ENCODE assay signal across 11 cellular contexts in genomic region chr6:43972179-43972914, GRCh38.
DNase-seq lines count a peak whose midpoint lies in the region; ATAC-seq and TF ChIP-seq lines count a peak whose summit lies in the region.
"Had no signal": no experiment of that assay in that cellular context is flagged by ENCODE, and none has a peak within 500 bp of the region (broad histone marks: within the 10 kb centered on the region; RNA-seq: fewer than 3 reads in every experiment).

No MANE protein-coding gene starts in this region.

- no peak overlapping the region for H2BK15ac ChIP-seq in mesenchymal stem cell (ENCODE audit: low read depth, poor library complexity, severe bottlenecking)

- H3K79me1 ChIP-seq in mesenchymal stem cell (replicated peaks; ENCODE audit: low read length, poor library complexity, severe bottlenecking): no peaks in the 10 kb centered on the region

- H4K91ac ChIP-seq in mesenchymal stem cell (ENCODE audit: low read length): peak overlapping the region; percentile 47

- H3K4me3 Mint-ChIP-seq in activated CD8-positive, alpha-beta memory T cell treated with anti-CD3 and anti-CD28 coated beads, Interleukin-2, amount 10 ng/mL, durations not matched to agents 7 days and 5 days: no peak overlapping the region
- no peak overlapping the region for H3K4me3 Mint-ChIP-seq in effector memory CD8-positive, alpha-beta T cell

- CTCF ChIA-PET in activated CD8-positive, alpha-beta memory T cell treated with anti-CD3 and anti-CD28 coated beads, Interleukin-2, amount 10 ng/mL, durations not matched to agents 7 days and 5 days (lab: Charles Lee): no interaction called here

- ATAC-seq in activated CD8-positive, alpha-beta memory T cell treated with anti-CD3 and anti-CD28 coated beads, Interleukin-2, amount 10 ng/mL, durations not matched to agents 7 days and 5 days: no peak
- ATAC-seq in effector memory CD8-positive, alpha-beta T cell (replicated peaks): no peak
- no peak for ATAC-seq in HG03159 (IDR thresholded peaks at IDR 0.05; ENCODE audit: unreplicated experiment)

- no peaks in the 10 kb centered on the region for H3K9me3 Mint-ChIP-seq in activated CD8-positive, alpha-beta memory T cell treated with anti-CD3 and anti-CD28 coated beads, Interleukin-2, amount 10 ng/mL, durations not matched to agents 7 days and 5 days (ENCODE audit: low read depth)
- H3K9me3 Mint-ChIP-seq in effector memory CD8-positive, alpha-beta T cell: no peaks in the 10 kb centered on the region

- H3K4me3 ChIP-seq in mesenchymal stem cell (ENCODE audit: insufficient read depth in 1 of 2, low read depth in 1 of 2, low read length in 2 of 2) (peak overlapping the region in 1 of 2 experiments; percentile 23), vagina (no peak overlapping the region)
- H3K4me3 ChIP-seq: PC-9 had no signal

- H3K27ac Mint-ChIP-seq in activated CD8-positive, alpha-beta memory T cell treated with anti-CD3 and anti-CD28 coated beads, Interleukin-2, amount 10 ng/mL, durations not matched to agents 7 days and 5 days: no peak overlapping the region
- H3K27ac Mint-ChIP-seq in effector memory CD8-positive, alpha-beta T cell: peak overlapping the region; percentile 2 to 54

- peak overlapping the region; percentile 42 for H2BK120ac ChIP-seq in mesenchymal stem cell (ENCODE audit: low read depth, low read length)

- no peak overlapping the region for H2AFZ ChIP-seq in mesenchymal stem cell (ENCODE audit: low read depth, low read length)
- H2AFZ ChIP-seq: PC-9 had no signal

- H3K4me1 ChIP-seq in mesenchymal stem cell (ENCODE audit: control insufficient read depth, insufficient read depth, low read depth, low read length) (peaks cover 4% of the 10 kb centered on the region), vagina (peaks cover 28% of the 10 kb centered on the region)

- peaks cover 35% of the 10 kb centered on the region for H3K27me3 Mint-ChIP-seq in activated CD8-positive, alpha-beta memory T cell treated with anti-CD3 and anti-CD28 coated beads, Interleukin-2, amount 10 ng/mL, durations not matched to agents 7 days and 5 days
- H3K27me3 Mint-ChIP-seq in effector memory CD8-positive, alpha-beta T cell: peaks cover 10 to 13% of the 10 kb centered on the region in 2 donors

- H3K27me3 ChIP-seq in mesenchymal stem cell (ENCODE audit: control insufficient read depth in 1 of 2, insufficient read depth in 1 of 2, low read length in 2 of 2): peaks cover 0 to 4% of the 10 kb centered on the region in 2 experiments
- no peaks in the 10 kb centered on the region for H3K27me3 ChIP-seq in vagina

- no peak for TF ChIP-seq CTCF in vagina (IDR thresholded peaks at IDR 0.05)

- H2AK5ac ChIP-seq in mesenchymal stem cell (ENCODE audit: low read length, severe bottlenecking): no peak overlapping the region

- H3K4ac ChIP-seq in mesenchymal stem cell (ENCODE audit: low read depth in 1 of 2, low read length in 2 of 2): peak overlapping the region in 1 of 2 experiments; percentile 42

- H3K9ac ChIP-seq in mesenchymal stem cell (ENCODE audit: low read length): peak overlapping the region; percentile 73

- no peak for TF ChIP-seq POLR2A in vagina (IDR thresholded peaks at IDR 0.05)

- H3K9me3 ChIP-seq in mesenchymal stem cell (ENCODE audit: control insufficient read depth, low read length) (no peaks in the 10 kb centered on the region), vagina (no peaks in the 10 kb centered on the region)

- H3K27ac ChIP-seq in mesenchymal stem cell (ENCODE audit: low read length, poor library complexity, severe bottlenecking): no peak overlapping the region
- H3K27ac ChIP-seq in vagina: peak overlapping the region; percentile 52
- H3K27ac ChIP-seq: PC-9 had no signal

- H2BK5ac ChIP-seq in mesenchymal stem cell (ENCODE audit: low read depth, low read length, poor library complexity, severe bottlenecking): no peak overlapping the region

- DNase-seq in activated CD8-positive, alpha-beta memory T cell treated with anti-CD3 and anti-CD28 coated beads, Interleukin-2, amount 50 U/mL, for 48 hours: peak; percentile 28
- DNase-seq in activated CD8-positive, alpha-beta memory T cell treated with anti-CD3 and anti-CD28 coated beads, Interleukin-2, amount 10 ng/mL, durations not matched to agents 7 days and 5 days: no peak
- no peak for DNase-seq in effector memory CD8-positive, alpha-beta T cell
- DNase-seq in mesenchymal stem cell: no peak
- no peak for DNase-seq in vagina (ENCODE audit: extremely low spot score in 2 of 2)
- no peak for DNase-seq in globus pallidus (ENCODE audit: low spot score)
- no peak for DNase-seq in hepatic stellate cell (ENCODE audit: low spot score)
- DNase-seq: kidney glomerular epithelial cell; PC-9; stimulated activated CD4-positive, alpha-beta T cell treated with anti-CD3 and anti-CD28 coated beads, Interleukin-15, amount 100 ng/mL, for 24 hours had no signal

- intact Hi-C loops in vagina (cut with DNase I): no loop called here

- peaks cover 4% of the 10 kb centered on the region for H3K4me1 Mint-ChIP-seq in activated CD8-positive, alpha-beta memory T cell treated with anti-CD3 and anti-CD28 coated beads, Interleukin-2, amount 10 ng/mL, durations not matched to agents 7 days and 5 days
- H3K4me1 Mint-ChIP-seq in effector memory CD8-positive, alpha-beta T cell (ENCODE audit: low read depth in 2 of 2): peaks cover 0 to 1% of the 10 kb centered on the region in 2 donors

- H2BK12ac ChIP-seq in mesenchymal stem cell (ENCODE audit: low read length in 2 of 2): no peak overlapping the region

- WGBS in mesenchymal stem cell: 85% methylated on average over 6 of the region's 6 CpGs

- H3K36me3 ChIP-seq in mesenchymal stem cell (ENCODE audit: control insufficient read depth in 1 of 2, insufficient read depth in 2 of 2, low read depth in 1 of 2, low read length in 2 of 2) (no peaks in the 10 kb centered on the region), vagina (no peaks in the 10 kb centered on the region)

- no peaks in the 10 kb centered on the region for H3K36me3 Mint-ChIP-seq in activated CD8-positive, alpha-beta memory T cell treated with anti-CD3 and anti-CD28 coated beads, Interleukin-2, amount 10 ng/mL, durations not matched to agents 7 days and 5 days
- H3K36me3 Mint-ChIP-seq in effector memory CD8-positive, alpha-beta T cell (ENCODE audit: insufficient read depth): peaks cover 6% of the 10 kb centered on the region

- no peak overlapping the region for H3K4me2 ChIP-seq in mesenchymal stem cell (ENCODE audit: low read length, poor library complexity, severe bottlenecking)
- H3K4me2 ChIP-seq: PC-9 had no signal

- peak overlapping the region; percentile 23 to 37 for H3K18ac ChIP-seq in mesenchymal stem cell (ENCODE audit: low read depth in 1 of 2, low read length in 2 of 2)

- no peak overlapping the region for H3K14ac ChIP-seq in mesenchymal stem cell (ENCODE audit: low read length in 2 of 2)

- H4K8ac ChIP-seq in mesenchymal stem cell (ENCODE audit: low read length): peak overlapping the region; percentile 80

- H3K23ac ChIP-seq in mesenchymal stem cell (ENCODE audit: low read length in 2 of 2): no peak overlapping the region
